8 cellular contexts compared by ENCODE assay signal in genomic region chr17:80414803-80415625, GRCh38. TPM values are rescaled to one million over a fixed set of nuclear protein-coding genes. Genes with fewer than 3 reads are reported as not detected.
A peak's percentile ranks its signal among the peaks of the same experiment; 100 is the strongest.
DNase-seq lines count a peak whose midpoint lies in the region; ATAC-seq and TF ChIP-seq lines count a peak whose summit lies in the region.

TSS of gene ENDOV (plus strand) at chr17:80415167. CDS start at chr17:80415195, 28 bp downstream.

- DNase-seq in NCI-H1436 treated with DMSO at 0.1 percent for 48 hours (lab: John Stamatoyannopoulos, UW): peak; percentile 63
- DNase-seq in SW480 (ENCODE audit: low spot score): peak; percentile 87
- peak; percentile 86 for DNase-seq in activated naive CD8-positive, alpha-beta T cell treated with anti-CD3 and anti-CD28 coated beads, Interleukin-2, amount 50 U/mL, for 16 hours (ENCODE audit: low read depth, low spot score)
- DNase-seq in Right ventricle myocardium superior: peak; percentile 97
- peak; percentile 94 to 96 (median 95) for DNase-seq in ovary

- TF ChIP-seq EP300 in ovary (IDR thresholded peaks at IDR 0.05): peak; percentile 15

- H3K27me3 ChIP-seq in ovary: no peaks in the 10 kb centered on the region
- peaks cover 14% of the 10 kb centered on the region for H3K27me3 ChIP-seq in thymus (ENCODE audit: control insufficient read depth, insufficient read depth)

- peak; percentile 50 for TF ChIP-seq POLR2A in ovary (IDR thresholded peaks at IDR 0.05)

- peak within 1 kb of the TSS; percentile 94 to 96 for H3K27ac ChIP-seq in ovary
- H3K27ac ChIP-seq in thymus (ENCODE audit: low read depth): peak within 1 kb of the TSS; percentile 64

- H3K36me3 ChIP-seq in ovary (no peaks in the 10 kb centered on the region), thymus (ENCODE audit: control insufficient read depth, insufficient read depth) (peaks cover 5% of the 10 kb centered on the region)

- peak; percentile 92 for ATAC-seq in HG02840 (IDR thresholded peaks at IDR 0.05; ENCODE audit: low FRiP score, unreplicated experiment)
- peak; percentile 99 for ATAC-seq in Right ventricle myocardium superior (ENCODE audit: poor library complexity)

- H3K4me3 ChIP-seq in GM12875 (ENCODE audit: low read depth, low read length) (peak within 1 kb of the TSS; percentile 83), ovary (peak within 1 kb of the TSS; percentile 74), thymus (ENCODE audit: low read length) (peak within 1 kb of the TSS; percentile 57)

- H3K9me3 ChIP-seq in ovary (no peaks in the 10 kb centered on the region), thymus (ENCODE audit: control insufficient read depth) (no peaks in the 10 kb centered on the region)

- intact Hi-C loops in Right ventricle myocardium superior (cut with DNase I): no loop called here
- intact Hi-C loops in ovary (cut with DNase I): no loop called here

- no peak for TF ChIP-seq CTCF in GM12875 (IDR thresholded peaks at IDR 0.05; ENCODE audit: borderline replicate concordance, insufficient read depth, low read depth, low read length)
- TF ChIP-seq CTCF in ovary (IDR thresholded peaks at IDR 0.05): no peak

- 0 to 1% (median 0%) methylated on average over 80 to 97 of the region's 97 CpGs for WGBS in ovary, 3 donors
- WGBS in thymus: under 1% methylated on average over 97 of the region's 97 CpGs

- H3K4me1 ChIP-seq in ovary (ENCODE audit: insufficient read depth) (peaks cover 5% of the 10 kb centered on the region), thymus (ENCODE audit: control insufficient read depth, insufficient read depth, low read length) (peaks cover 4% of the 10 kb centered on the region)

RNA-seq across cellular contexts. Expression of gene ENDOV, which starts in this region (rescaled TPM):
- 11.7 TPM for total RNA-seq in Right ventricle myocardium superior
- total RNA-seq in ovary: 10 to 100 TPM; 16.3 to 24.1 (median 21.3) TPM
- polyA plus RNA-seq in ovary: 10 to 100 TPM in 1 of 2 donors, 1 to 10 TPM in 1; 8.9 to 18.0 TPM
- 20.7 TPM for polyA plus RNA-seq in thymus

Comparison
In these comparisons a context has a peak if more than half of its experiments do, and no peak if none do; other contexts are left out.
1. Peak in every context shown above with its lines: DNase-seq, ATAC-seq, H3K4me3 ChIP-seq and H3K27ac ChIP-seq.